Comparison of ENCODE assay signal across 19 cellular contexts in the genomic region with DNA sequence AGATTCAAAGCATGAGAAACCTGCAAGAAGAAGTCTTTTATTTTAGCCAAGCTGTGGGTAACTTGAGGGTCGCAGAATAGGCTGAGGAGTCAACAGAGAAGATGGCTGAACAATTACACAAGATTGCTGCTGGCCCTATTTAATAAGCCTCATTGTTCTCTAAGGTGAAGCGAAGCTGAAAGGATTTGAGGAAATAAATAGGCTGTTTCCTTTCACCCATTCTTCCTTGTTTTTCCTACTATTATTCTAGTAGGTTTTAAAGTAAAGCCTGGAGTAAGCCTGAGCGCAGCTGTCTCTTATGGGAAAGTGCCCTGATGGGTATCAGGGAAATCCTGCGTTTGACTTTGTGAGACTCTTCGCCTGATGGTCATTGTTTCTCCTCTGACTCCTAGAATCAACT. TPM values are rescaled to one million over a fixed set of nuclear protein-coding genes. Genes with fewer than 3 reads are reported as not detected.
DNase-seq lines count a peak whose midpoint lies in the region; TF ChIP-seq lines count a peak whose summit lies in the region.
"Had no signal": no experiment of that assay in that cellular context is flagged by ENCODE, and none has a peak within 500 bp of the region (broad histone marks: within the 10 kb centered on the region; RNA-seq: fewer than 3 reads in every experiment).

No MANE protein-coding gene starts in this region.

- no peak overlapping the region for H3K27ac Mint-ChIP-seq in neural progenitor cell
- no peak overlapping the region for H3K27ac Mint-ChIP-seq in activated naive CD4-positive, alpha-beta T cell treated with anti-CD3 and anti-CD28 coated beads for 36 hours
- H3K27ac Mint-ChIP-seq: CD14-positive monocyte; CD4-positive, alpha-beta T cell; CD8-positive, alpha-beta memory T cell had no signal

- TF ChIP-seq CTCF in neural progenitor cell (IDR thresholded peaks at IDR 0.05): no peak

- H3K27ac ChIP-seq in SJCRH30 (peak overlapping the region; percentile 11; the same call in 1 of the 2 replicates), neural progenitor cell (peak overlapping the region; percentile 89)
- H3K27ac ChIP-seq: A549; BLaER1 treated with 17β-estradiol and CSF1 and Interleukin-3, amounts not matched to agents 10 nM and 100 nM had no signal

- H3K36me3 Mint-ChIP-seq in neural progenitor cell: peaks cover 2% of the 10 kb centered on the region
- H3K36me3 Mint-ChIP-seq in activated naive CD4-positive, alpha-beta T cell treated with anti-CD3 and anti-CD28 coated beads for 36 hours (ENCODE audit: low read depth): no peaks in the 10 kb centered on the region
- H3K36me3 Mint-ChIP-seq: CD14-positive monocyte; CD8-positive, alpha-beta memory T cell had no signal

- H3K9ac ChIP-seq in neural progenitor cell: no peak overlapping the region
- H3K9ac ChIP-seq: BLaER1 treated with 17β-estradiol and CSF1 and Interleukin-3, amounts not matched to agents 10 nM and 100 nM had no signal

- no peaks in the 10 kb centered on the region for H3K79me2 ChIP-seq in neural progenitor cell (ENCODE audit: low read depth)

- H3K36me3 ChIP-seq in SJCRH30: no peaks in the 10 kb centered on the region
- H3K36me3 ChIP-seq in neural progenitor cell: no peaks in the 10 kb centered on the region
- H3K36me3 ChIP-seq: BE2C; BLaER1 treated with 17β-estradiol and CSF1 and Interleukin-3, amounts not matched to agents 10 nM and 100 nM had no signal

- DNase-seq in NAMALWA (ENCODE audit: low spot score) (peak; percentile 0), SJCRH30 (peak in 1 of 2 experiments; percentile 43), neural progenitor cell (ENCODE audit: low spot score) (peak; percentile 71), MV-4-11 (lab: John Stamatoyannopoulos, UW) (no peak)
- no peak for DNase-seq in activated naive CD4-positive, alpha-beta T cell treated with anti-CD3 and anti-CD28 coated beads for 36 hours
- DNase-seq in stimulated activated CD4-positive, alpha-beta T cell treated with anti-CD3 and anti-CD28 coated beads, Interleukin-4, amount 100 ng/mL, for 1 hour: no peak
- DNase-seq: 8988T; ACHN; BE2C; Calu3; CD4-positive, alpha-beta T cell; CD8-positive, alpha-beta memory T cell; COR-L47; DMS53; DND-41; GOT3 had no signal

- peaks cover 16% of the 10 kb centered on the region for H3K9me3 Mint-ChIP-seq in neural progenitor cell
- H3K9me3 Mint-ChIP-seq in activated naive CD4-positive, alpha-beta T cell treated with anti-CD3 and anti-CD28 coated beads for 36 hours: peaks cover 2% of the 10 kb centered on the region
- H3K9me3 Mint-ChIP-seq: CD4-positive, alpha-beta T cell had no signal

- CTCF ChIA-PET in activated naive CD4-positive, alpha-beta T cell treated with anti-CD3 and anti-CD28 coated beads for 36 hours (lab: Charles Lee): no interaction called here

- H3K4me1 Mint-ChIP-seq in neural progenitor cell: peaks cover 5% of the 10 kb centered on the region
- H3K4me1 Mint-ChIP-seq in activated naive CD4-positive, alpha-beta T cell treated with anti-CD3 and anti-CD28 coated beads for 36 hours (ENCODE audit: low read depth): no peaks in the 10 kb centered on the region
- H3K4me1 Mint-ChIP-seq: CD14-positive monocyte; CD8-positive, alpha-beta memory T cell had no signal

- H3F3A ChIP-seq in neural progenitor cell (ENCODE audit: low read depth): peaks cover 41% of the 10 kb centered on the region

- H3K4me2 ChIP-seq in neural progenitor cell: peak overlapping the region; percentile 70
- H3K4me2 ChIP-seq: A549; BLaER1 treated with 17β-estradiol and CSF1 and Interleukin-3, amounts not matched to agents 10 nM and 100 nM had no signal

- no peak overlapping the region for H3K4me3 ChIP-seq in SJCRH30
- peak overlapping the region; percentile 25 for H3K4me3 ChIP-seq in neural progenitor cell
- H3K4me3 ChIP-seq: A549; BLaER1 treated with 17β-estradiol and CSF1 and Interleukin-3, amounts not matched to agents 10 nM and 100 nM had no signal

- H3K4me1 ChIP-seq in SJCRH30: peaks cover 20% of the 10 kb centered on the region
- H3K4me1 ChIP-seq in neural progenitor cell: peaks cover 35% of the 10 kb centered on the region
- H3K4me1 ChIP-seq: A549; BE2C; BLaER1 treated with 17β-estradiol and CSF1 and Interleukin-3, amounts not matched to agents 10 nM and 100 nM had no signal

- no peak overlapping the region for H3K4me3 Mint-ChIP-seq in neural progenitor cell
- H3K4me3 Mint-ChIP-seq in activated naive CD4-positive, alpha-beta T cell treated with anti-CD3 and anti-CD28 coated beads for 36 hours: no peak overlapping the region
- H3K4me3 Mint-ChIP-seq: CD14-positive monocyte; CD4-positive, alpha-beta T cell; CD8-positive, alpha-beta memory T cell had no signal

- intact Hi-C loops in activated naive CD4-positive, alpha-beta T cell treated with anti-CD3 and anti-CD28 coated beads for 36 hours (cut with micrococcal nuclease): no loop called here

- H3K27me3 ChIP-seq in SJCRH30 (no peaks in the 10 kb centered on the region), neural progenitor cell (no peaks in the 10 kb centered on the region)
- H3K27me3 ChIP-seq: BLaER1 treated with 17β-estradiol and CSF1 and Interleukin-3, amounts not matched to agents 10 nM and 100 nM had no signal

- H3K27me3 Mint-ChIP-seq in neural progenitor cell (ENCODE audit: insufficient read depth, low read depth): peaks cover 8% of the 10 kb centered on the region
- peaks cover 5% of the 10 kb centered on the region for H3K27me3 Mint-ChIP-seq in activated naive CD4-positive, alpha-beta T cell treated with anti-CD3 and anti-CD28 coated beads for 36 hours (ENCODE audit: low read depth)

- peaks cover 4% of the 10 kb centered on the region for H4K20me1 ChIP-seq in neural progenitor cell (ENCODE audit: low read depth)
- H4K20me1 ChIP-seq: BLaER1 treated with 17β-estradiol and CSF1 and Interleukin-3, amounts not matched to agents 10 nM and 100 nM had no signal

- no peaks in the 10 kb centered on the region for H3K9me3 ChIP-seq in SJCRH30 (replicated peaks)
- H3K9me3 ChIP-seq in neural progenitor cell (ENCODE audit: low read depth): no peaks in the 10 kb centered on the region
- H3K9me3 ChIP-seq: A549, BE2C had no signal

- no peak overlapping the region for H2AFZ ChIP-seq in neural progenitor cell (replicated peaks)

RNA-seq across cellular contexts. Expression of a gene that starts 25.0 kb away (rescaled TPM):
- total RNA-seq in SJCRH30 (2014; rRNA removed; shearing (Covaris generic)): 23.4 and 26.8 TPM in 2 replicates
- 36.6 and 60.6 TPM in 2 replicates for total RNA-seq in neural progenitor cell (ENCODE audit: low replicate concordance)
- total RNA-seq in activated naive CD4-positive, alpha-beta T cell treated with anti-CD3 and anti-CD28 coated beads for 36 hours: 1 to 10 TPM; 6.8 to 8.1 TPM

Comparison
In these comparisons a context has a peak if more than half of its experiments do, and no peak if none do; other contexts are left out.
1. DNase-seq: peak in NAMALWA (single experiment) and neural progenitor cell (single experiment); none in MV-4-11 (single experiment), activated naive CD4-positive, alpha-beta T cell treated with anti-CD3 and anti-CD28 coated beads for 36 hours (single experiment) and stimulated activated CD4-positive, alpha-beta T cell treated with anti-CD3 and anti-CD28 coated beads, Interleukin-4, amount 100 ng/mL, for 1 hour (single experiment).